ENCODE assay signal across 25 cellular contexts in the genomic region with DNA sequence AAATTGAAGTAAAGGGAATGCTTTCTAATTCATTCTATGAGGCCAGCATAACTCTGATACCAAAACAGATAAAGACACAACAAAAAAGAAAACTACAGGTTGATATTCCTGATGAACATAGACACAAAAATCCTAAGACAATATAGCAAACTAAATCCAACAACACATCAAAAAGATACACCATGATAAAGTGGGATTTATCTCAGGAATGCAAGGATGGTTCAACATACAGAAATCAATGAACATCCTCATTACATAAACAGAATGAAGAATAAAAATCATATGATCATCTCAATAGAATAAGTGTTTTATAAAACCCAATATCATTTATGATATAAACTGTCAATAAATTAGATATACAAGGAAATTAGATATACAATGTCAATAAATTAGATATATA.
A peak's percentile ranks its signal among the peaks of the same experiment; 100 is the strongest.
DNase-seq lines count a peak whose midpoint lies in the region; ATAC-seq, FAIRE-seq and TF ChIP-seq lines count a peak whose summit lies in the region.
"Had no signal": no experiment of that assay in that cellular context is flagged by ENCODE, and none has a peak within 500 bp of the region (broad histone marks: within the 10 kb centered on the region; RNA-seq: fewer than 3 reads in every experiment).

No MANE protein-coding gene starts in this region.

- CTCF ChIA-PET in HEK293 (lab: Yijun Ruan, JAX) (no interaction called here), K562 (lab: Yijun Ruan, JAX; ENCODE audit: low intra/inter-chr PET ratio) (no interaction called here)

- H3K27me3 ChIP-seq in K562 (ENCODE audit: control insufficient read depth in 2 of 2, insufficient read depth in 2 of 2, low read length in 2 of 2) (no peaks in the 10 kb centered on the region), Peyer's patch (no peaks in the 10 kb centered on the region)
- H3K27me3 ChIP-seq: BE2C; BLaER1 treated with 17β-estradiol and CSF1 and Interleukin-3, amounts not matched to agents 10 nM and 100 nM had no signal

- H2AFZ ChIP-seq in K562 (ENCODE audit: low read depth, low read length) = no peak overlapping the region

- BruUV-seq in K562 (replicated peaks; lab: Mats Ljungman, UMichigan) = no TSS peak

- no peak for TF ChIP-seq CTCF in HEK293 (tag by site-specific recombination; IDR thresholded peaks at IDR 0.05)
- TF ChIP-seq CTCF in K562 (IDR thresholded peaks at IDR 0.05 in 2 of 3, conservative IDR thresholded peaks at IDR 0.05 in 1 of 3; ENCODE audit: insufficient read depth in 2 of 3, low read depth in 1 of 3, low read length in 3 of 3) = no peak
- no peak for TF ChIP-seq CTCF in Peyer's patch (IDR thresholded peaks at IDR 0.05)

- H3K27ac ChIP-seq in HEK293 (ENCODE audit: extremely low read depth, low read depth, low read length) = no peak overlapping the region
- H3K27ac ChIP-seq in K562 (ENCODE audit: extremely low read depth, low read depth, low read length) = no peak overlapping the region
- H3K27ac ChIP-seq in Peyer's patch = no peak overlapping the region
- H3K27ac ChIP-seq: 22Rv1; A549; BLaER1 treated with 17β-estradiol and CSF1 and Interleukin-3, amounts not matched to agents 10 nM and 100 nM had no signal

- H3K9me1 ChIP-seq in K562 (ENCODE audit: control insufficient read depth, insufficient read depth, low read length) = no peaks in the 10 kb centered on the region

- POLR2A ChIA-PET in HEK293 (lab: Yijun Ruan, JAX) (interaction anchor here (0.8 kb wide), 1 partner anchor 183 kb away, joined by 6 read pairs; no protein-coding TSS in a partner anchor), K562 (lab: Yijun Ruan, JAX) (no interaction called here)

- H3K4me3 ChIP-seq in HEK293 (ENCODE audit: low read depth, low read length) (no peak overlapping the region), K562 (no peak overlapping the region), Peyer's patch (no peak overlapping the region)
- H3K4me3 ChIP-seq: A549; BLaER1 treated with 17β-estradiol and CSF1 and Interleukin-3, amounts not matched to agents 10 nM and 100 nM; HAP-1 had no signal

- H3K4me1 ChIP-seq in HEK293 (ENCODE audit: control insufficient read depth, insufficient read depth, low read length) (no peaks in the 10 kb centered on the region), K562 (replicated peaks in 1 of 2; ENCODE audit: control insufficient read depth in 2 of 2, insufficient read depth in 2 of 2, low read length in 2 of 2) (no peaks in the 10 kb centered on the region), Peyer's patch (no peaks in the 10 kb centered on the region)
- H3K4me1 ChIP-seq: A549; BE2C; BLaER1 treated with 17β-estradiol and CSF1 and Interleukin-3, amounts not matched to agents 10 nM and 100 nM; HAP-1 had no signal

- H3K9ac ChIP-seq in K562 (ENCODE audit: insufficient read depth in 1 of 2, low read depth in 2 of 2, low read length in 2 of 2) = no peak overlapping the region
- H3K9ac ChIP-seq: BLaER1 treated with 17β-estradiol and CSF1 and Interleukin-3, amounts not matched to agents 10 nM and 100 nM had no signal

- no peak for FAIRE-seq in K562 (lab: Jason Lieb, UNC)
- FAIRE-seq: A549, D721Med, GM12891, GM18507, H54 had no signal

- in situ Hi-C loops in K562 (cut with MboI) = no loop called here

- H3K79me2 ChIP-seq in K562 (ENCODE audit: control insufficient read depth, insufficient read depth, low read length) = no peaks in the 10 kb centered on the region

- no peak for TF ChIP-seq POLR2A in K562 (conservative IDR thresholded peaks at IDR 0.05)
- no peak for TF ChIP-seq POLR2A in Peyer's patch (IDR thresholded peaks at IDR 0.05)

- H3K36me3 ChIP-seq in HEK293 (ENCODE audit: control insufficient read depth in 2 of 2, insufficient read depth in 1 of 2, low read length in 2 of 2) (no peaks in the 10 kb centered on the region), K562 (ENCODE audit: control insufficient read depth, insufficient read depth, low read length) (no peaks in the 10 kb centered on the region), Peyer's patch (no peaks in the 10 kb centered on the region)
- H3K36me3 ChIP-seq: BE2C; BLaER1 treated with 17β-estradiol and CSF1 and Interleukin-3, amounts not matched to agents 10 nM and 100 nM; HAP-1 had no signal

- no peak for ATAC-seq in K562
- no peak for ATAC-seq in GM19328 (IDR thresholded peaks at IDR 0.05; ENCODE audit: unreplicated experiment)
- ATAC-seq: A549 had no signal

- H4K20me1 ChIP-seq in K562 (replicated peaks; ENCODE audit: control insufficient read depth, insufficient read depth, low read length) = no peaks in the 10 kb centered on the region
- H4K20me1 ChIP-seq: BLaER1 treated with 17β-estradiol and CSF1 and Interleukin-3, amounts not matched to agents 10 nM and 100 nM had no signal

- H3K4me2 ChIP-seq in K562 (ENCODE audit: insufficient read depth, low read length) = no peak overlapping the region
- H3K4me2 ChIP-seq: A549; BLaER1 treated with 17β-estradiol and CSF1 and Interleukin-3, amounts not matched to agents 10 nM and 100 nM had no signal

- no peak for TF ChIP-seq RAD21 in K562 (CRISPR knock-in tag; conservative IDR thresholded peaks at IDR 0.05 in 1 of 2, IDR thresholded peaks at IDR 0.05 in 1 of 2)

- no peak for TF ChIP-seq EP300 in K562 (IDR thresholded peaks at IDR 0.05; ENCODE audit: low read length)

- H3K9me3 ChIP-seq in HEK293 (ENCODE audit: control insufficient read depth, insufficient read depth, low read depth, low read length) (no peaks in the 10 kb centered on the region), K562 (replicated peaks; ENCODE audit: control insufficient read depth, insufficient read depth, low read depth, low read length) (no peaks in the 10 kb centered on the region), Peyer's patch (peaks cover 0 to 4% (median 0%) of the 10 kb centered on the region in 4 donors)
- H3K9me3 ChIP-seq: BE2C, HAP-1 had no signal

- DNase-seq in DMS53 (lab: John Stamatoyannopoulos, UW) (peak; percentile 38), DMS53 treated with DMSO at 0.1 percent for 48 hours (lab: John Stamatoyannopoulos, UW; ENCODE audit: unreplicated experiment) (no peak), K562 (ENCODE audit: extremely low read depth in 1 of 4, low spot score in 3 of 4) (no peak), myocyte (ENCODE audit: low read depth) (peak; percentile 5), Peyer's patch (no peak), NCI-H2227 (lab: John Stamatoyannopoulos, UW; ENCODE audit: unreplicated experiment) (no peak)
- DNase-seq: ACHN; AML-193; BE2C; CD4-positive, alpha-beta T cell; CD8-positive, alpha-beta memory T cell; DMS 273 treated with DMSO at 0.1 percent for 48 hours; DND-41; GDM1; GOT3 had no signal

- intact Hi-C loops in K562 (cut with micrococcal nuclease) = no loop called here

TF ChIP-seq in HEK293, 187 proteins besides CTCF, POLR2A, EP300 and RAD21:
- TF ChIP-seq SETDB1 (IDR thresholded peaks at IDR 0.05; ENCODE audit: insufficient read length, low read length) (peak; percentile 29), ZIC2 (tag by site-specific recombination; IDR thresholded peaks at IDR 0.05) (no peak)

TF ChIP-seq in K562, 482 proteins besides CTCF, POLR2A, EP300 and RAD21:
- TF ChIP-seq, protein P1, sequence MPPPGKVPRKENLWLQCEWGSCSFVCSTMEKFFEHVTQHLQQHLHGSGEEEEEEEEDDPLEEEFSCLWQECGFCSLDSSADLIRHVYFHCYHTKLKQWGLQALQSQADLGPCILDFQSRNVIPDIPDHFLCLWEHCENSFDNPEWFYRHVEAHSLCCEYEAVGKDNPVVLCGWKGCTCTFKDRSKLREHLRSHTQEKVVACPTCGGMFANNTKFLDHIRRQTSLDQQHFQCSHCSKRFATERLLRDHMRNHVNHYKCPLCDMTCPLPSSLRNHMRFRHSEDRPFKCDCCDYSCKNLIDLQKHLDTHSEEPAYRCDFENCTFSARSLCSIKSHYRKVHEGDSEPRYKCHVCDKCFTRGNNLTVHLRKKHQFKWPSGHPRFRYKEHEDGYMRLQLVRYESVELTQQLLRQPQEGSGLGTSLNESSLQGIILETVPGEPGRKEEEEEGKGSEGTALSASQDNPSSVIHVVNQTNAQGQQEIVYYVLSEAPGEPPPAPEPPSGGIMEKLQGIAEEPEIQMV (tag; conservative IDR thresholded peaks at IDR 0.05; ENCODE audit: low read depth) = no peak
- TF ChIP-seq, protein P2, sequence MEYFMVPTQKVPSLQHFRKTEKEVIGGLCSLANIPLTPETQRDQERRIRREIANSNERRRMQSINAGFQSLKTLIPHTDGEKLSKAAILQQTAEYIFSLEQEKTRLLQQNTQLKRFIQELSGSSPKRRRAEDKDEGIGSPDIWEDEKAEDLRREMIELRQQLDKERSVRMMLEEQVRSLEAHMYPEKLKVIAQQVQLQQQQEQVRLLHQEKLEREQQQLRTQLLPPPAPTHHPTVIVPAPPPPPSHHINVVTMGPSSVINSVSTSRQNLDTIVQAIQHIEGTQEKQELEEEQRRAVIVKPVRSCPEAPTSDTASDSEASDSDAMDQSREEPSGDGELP (CRISPR knock-in tag; IDR thresholded peaks at IDR 0.05; ENCODE audit: borderline replicate concordance) = no peak
- TF ChIP-seq CBX3 (IDR thresholded peaks at IDR 0.05; ENCODE audit: borderline replicate concordance in 1 of 2, low read length in 2 of 2) = peak in 1 of 2 experiments; percentile 50; a peak in 1 of 3 replicates
- 0 out of 2 replicates have a peak, but pooled peaks have one; percentile 17 for TF ChIP-seq CBX5 (IDR thresholded peaks at IDR 0.05; ENCODE audit: borderline replicate concordance, low read depth)
- peak; percentile 93 for TF ChIP-seq ZNF324 (CRISPR knock-in tag; IDR thresholded peaks at IDR 0.05)
- no peak for TF ChIP-seq CBX2 (IDR thresholded peaks at IDR 0.05; ENCODE audit: insufficient read depth, low read length, poor library complexity, severe bottlenecking)
TF ChIP-seq in K562: peak in this region for 3.

Comparison
In these comparisons a context has a peak if more than half of its experiments do, and no peak if none do; other contexts are left out.
1. DNase-seq: peak in DMS53 (single experiment) and myocyte (single experiment); none in DMS53 treated with DMSO at 0.1 percent for 48 hours (single experiment), K562 (0 of 4), Peyer's patch (0 of 3) and NCI-H2227 (single experiment).